In genomic region chr22:28822930-28823481, GRCh38 we compare ENCODE assay signal across 8 cellular contexts.
DNase-seq lines count a peak whose midpoint lies in the region; ATAC-seq lines count a peak whose summit lies in the region.

No MANE protein-coding gene starts in this region.

- peak overlapping the region; percentile 79 to 99 (median 91) for H3K4me2 ChIP-seq in BLaER1 treated with 17β-estradiol and CSF1 and Interleukin-3, amounts not matched to agents 10 nM and 100 nM

- peaks cover 0 to 15% (median 8%) of the 10 kb centered on the region in 11 experiments; a peak in 13 of 22 replicates for H3K9me3 ChIP-seq in BLaER1 treated with 17β-estradiol and CSF1 and Interleukin-3, amounts not matched to agents 10 nM and 100 nM (replicated peaks in 1 of 11)

- H3K4me1 ChIP-seq in BLaER1 treated with 17β-estradiol and CSF1 and Interleukin-3, amounts not matched to agents 10 nM and 100 nM = peaks cover 65 to 79% (median 72%) of the 10 kb centered on the region in 10 experiments

- peaks cover 0 to 15% (median 0%) of the 10 kb centered on the region in 11 experiments; a peak in 3 of 22 replicates for H3K36me3 ChIP-seq in BLaER1 treated with 17β-estradiol and CSF1 and Interleukin-3, amounts not matched to agents 10 nM and 100 nM

- peak overlapping the region in 5 of 11 experiments; percentile 10 to 56 (median 23); a peak in 7 of 22 replicates for H3K9ac ChIP-seq in BLaER1 treated with 17β-estradiol and CSF1 and Interleukin-3, amounts not matched to agents 10 nM and 100 nM

- peak overlapping the region in 9 of 11 experiments; percentile 1 to 58 (median 16); a peak in 8 of 22 replicates for H3K27ac ChIP-seq in BLaER1 treated with 17β-estradiol and CSF1 and Interleukin-3, amounts not matched to agents 10 nM and 100 nM

- H3K27me3 ChIP-seq in BLaER1 treated with 17β-estradiol and CSF1 and Interleukin-3, amounts not matched to agents 10 nM and 100 nM = no peaks in the 10 kb centered on the region

- H3K4me3 ChIP-seq in BLaER1 treated with 17β-estradiol and CSF1 and Interleukin-3, amounts not matched to agents 10 nM and 100 nM = no peak overlapping the region

- DNase-seq in HuH-7.5 (ENCODE audit: low spot score) (peak; percentile 20), OCI-M1 (lab: John Stamatoyannopoulos, UW) (peak; percentile 25), left kidney (ENCODE audit: low read depth, low spot score) (peak; percentile 82), globus pallidus (ENCODE audit: low spot score) (no peak), NCI-H1694 (lab: John Stamatoyannopoulos, UW) (no peak), middle frontal gyrus (ENCODE audit: extremely low spot score, low spot score) (no peak)

- no peak for ATAC-seq in HG03280 (IDR thresholded peaks at IDR 0.05; ENCODE audit: unreplicated experiment)

- no peaks in the 10 kb centered on the region for H4K20me1 ChIP-seq in BLaER1 treated with 17β-estradiol and CSF1 and Interleukin-3, amounts not matched to agents 10 nM and 100 nM

Comparison
In these comparisons a context has a peak if more than half of its experiments do, and no peak if none do; other contexts are left out.
1. DNase-seq: peak in HuH-7.5 (single experiment), OCI-M1 (single experiment) and left kidney (single experiment); none in globus pallidus (single experiment), NCI-H1694 (single experiment) and middle frontal gyrus (single experiment).